ENCODE assay signal across 9 cellular contexts in genomic region chr1:92949937-92950817, GRCh38. TPM values are rescaled to one million over a fixed set of nuclear protein-coding genes. Genes with fewer than 3 reads are reported as not detected.
A peak's percentile ranks its signal among the peaks of the same experiment; 100 is the strongest.
DNase-seq lines count a peak whose midpoint lies in the region; ATAC-seq and TF ChIP-seq lines count a peak whose summit lies in the region.
"Had no signal": no experiment of that assay in that cellular context is flagged by ENCODE, and none has a peak within 500 bp of the region (broad histone marks: within the 10 kb centered on the region; RNA-seq: fewer than 3 reads in every experiment).

No MANE protein-coding gene starts in this region.

- H3K36me3 Mint-ChIP-seq in activated naive CD4-positive, alpha-beta T cell treated with anti-CD3 and anti-CD28 coated beads for 36 hours (ENCODE audit: low read depth), result no peaks in the 10 kb centered on the region
- H3K36me3 Mint-ChIP-seq: brain had no signal

- no peak overlapping the region for H3K4me3 Mint-ChIP-seq in activated naive CD4-positive, alpha-beta T cell treated with anti-CD3 and anti-CD28 coated beads for 36 hours
- H3K4me3 Mint-ChIP-seq: brain had no signal

- H3K9me3 Mint-ChIP-seq in activated naive CD4-positive, alpha-beta T cell treated with anti-CD3 and anti-CD28 coated beads for 36 hours, result no peaks in the 10 kb centered on the region
- H3K9me3 Mint-ChIP-seq: brain had no signal

- peak; percentile 37 for ATAC-seq in HG02759 (IDR thresholded peaks at IDR 0.05; ENCODE audit: unreplicated experiment)

- no peak overlapping the region for H3K27ac Mint-ChIP-seq in activated naive CD4-positive, alpha-beta T cell treated with anti-CD3 and anti-CD28 coated beads for 36 hours
- H3K27ac Mint-ChIP-seq: brain had no signal

- peak; percentile 81 for DNase-seq in Daoy (ENCODE audit: low read depth)
- DNase-seq in amniotic stem cell (lab: John Stamatoyannopoulos, UW), result peak; percentile 36
- DNase-seq in medulla oblongata (ENCODE audit: extremely low spot score), result peak; percentile 50
- DNase-seq in lower leg skin (ENCODE audit: low spot score in 2 of 2), result no peak
- no peak for DNase-seq in NCI-H526 treated with DMSO at 0.1 percent for 48 hours (lab: John Stamatoyannopoulos, UW)
- DNase-seq in activated naive CD4-positive, alpha-beta T cell treated with anti-CD3 and anti-CD28 coated beads for 36 hours, result no peak
- no peak for DNase-seq in iPS-NIHi7 (ENCODE audit: extremely low spot score)

- WGBS in lower leg skin, 2 donors, result 74 to 80% methylated on average over 7 of the region's 7 CpGs

- no peaks in the 10 kb centered on the region for H3K27me3 Mint-ChIP-seq in activated naive CD4-positive, alpha-beta T cell treated with anti-CD3 and anti-CD28 coated beads for 36 hours (ENCODE audit: low read depth)
- H3K27me3 Mint-ChIP-seq: brain had no signal

- intact Hi-C loops in lower leg skin (cut with DNase I; ENCODE audit: low total_unique reads), result no loop called here
- intact Hi-C loops in activated naive CD4-positive, alpha-beta T cell treated with anti-CD3 and anti-CD28 coated beads for 36 hours (cut with micrococcal nuclease), result loop anchor here (5.0 to 10.0 kb wide), 2 partner anchors 653 to 1845 kb away; partner anchors contain the start of genes GLMN and RPAP2

- no peak overlapping the region for H3K4me3 ChIP-seq in lower leg skin (ENCODE audit: low read depth, poor library complexity, severe bottlenecking)

- CTCF ChIA-PET in activated naive CD4-positive, alpha-beta T cell treated with anti-CD3 and anti-CD28 coated beads for 36 hours (lab: Charles Lee), result interaction anchor here (0.5 to 1.9 kb wide), 11 partner anchors 9 to 91 kb away, joined by 3 to 9 read pairs (median 6); partner anchors contain the start of gene DIPK1A

- no peak for TF ChIP-seq CTCF in lower leg skin (IDR thresholded peaks at IDR 0.05)

- peaks cover 37% of the 10 kb centered on the region for H3K4me1 Mint-ChIP-seq in activated naive CD4-positive, alpha-beta T cell treated with anti-CD3 and anti-CD28 coated beads for 36 hours (ENCODE audit: low read depth)

- no peak for TF ChIP-seq POLR2A in lower leg skin (IDR thresholded peaks at IDR 0.05)

RNA-seq across cellular contexts. Expression of gene DIPK1A, which starts 11.1 kb away (rescaled TPM):
- total RNA-seq in Daoy (2014; rRNA removed; shearing (Covaris generic)), result 12.5 and 13.2 TPM in 2 replicates
- 1 to 10 TPM; 3.8 to 7.6 (median 6.7) TPM for total RNA-seq in lower leg skin
- total RNA-seq in activated naive CD4-positive, alpha-beta T cell treated with anti-CD3 and anti-CD28 coated beads for 36 hours, result 1 to 10 TPM; 4.5 to 5.0 TPM

Comparison
In these comparisons a context has a peak if more than half of its experiments do, and no peak if none do; other contexts are left out.
1. DNase-seq: peak in Daoy (single experiment), amniotic stem cell (single experiment) and medulla oblongata (single experiment); none in lower leg skin (0 of 2), NCI-H526 treated with DMSO at 0.1 percent for 48 hours (single experiment), activated naive CD4-positive, alpha-beta T cell treated with anti-CD3 and anti-CD28 coated beads for 36 hours (single experiment) and iPS-NIHi7 (single experiment).